1 cellular context compared by ENCODE assay signal in genomic region chr2:166332049-166332448, GRCh38.
TF ChIP-seq lines count a peak whose summit lies in the region.

No MANE protein-coding gene starts in this region.

TF ChIP-seq in IMR-90, 13 proteins besides CTCF, POLR2A, EP300 and RAD21:
- no peak for TF ChIP-seq RFX5 (IDR thresholded peaks at IDR 0.05; ENCODE audit: low read depth, low read length)
- no peak for TF ChIP-seq ELK1 (IDR thresholded peaks at IDR 0.05; ENCODE audit: borderline replicate concordance, low read depth, low read length)
- TF ChIP-seq MAFK (IDR thresholded peaks at IDR 0.05; ENCODE audit: low read depth, low read length) = no peak
- TF ChIP-seq NFE2L2 (IDR thresholded peaks at IDR 0.05; ENCODE audit: low read depth, low read length) = no peak
- TF ChIP-seq BHLHE40 (IDR thresholded peaks at IDR 0.05; ENCODE audit: low read depth, low read length) = no peak
- no peak for TF ChIP-seq CEBPB (IDR thresholded peaks at IDR 0.05; ENCODE audit: low read depth, low read length)
- TF ChIP-seq FOS (IDR thresholded peaks at IDR 0.05; ENCODE audit: low read depth, low read length) = no peak
- no peak for TF ChIP-seq MXI1 (IDR thresholded peaks at IDR 0.05; ENCODE audit: borderline replicate concordance, low read depth, low read length)
- no peak for TF ChIP-seq MAZ (IDR thresholded peaks at IDR 0.05; ENCODE audit: borderline replicate concordance, low read depth, low read length)
- TF ChIP-seq USF2 (IDR thresholded peaks at IDR 0.05; ENCODE audit: low read depth, low read length) = no peak
- no peak for TF ChIP-seq RCOR1 (IDR thresholded peaks at IDR 0.05; ENCODE audit: insufficient replicate concordance, low read length)
- TF ChIP-seq SMC3 (IDR thresholded peaks at IDR 0.05; ENCODE audit: low read depth, low read length) = no peak
- TF ChIP-seq CHD1 (IDR thresholded peaks at IDR 0.05; ENCODE audit: low read depth, low read length) = no peak
